19 cellular contexts compared by ENCODE assay signal in genomic region chr14:52767058-52767833, GRCh38. TPM values are rescaled to one million over a fixed set of nuclear protein-coding genes. Genes with fewer than 3 reads are reported as not detected.
A peak's percentile ranks its signal among the peaks of the same experiment; 100 is the strongest.
DNase-seq lines count a peak whose midpoint lies in the region; ATAC-seq, FAIRE-seq and TF ChIP-seq lines count a peak whose summit lies in the region.
"Had no signal": no experiment of that assay in that cellular context is flagged by ENCODE, and none has a peak within 500 bp of the region (broad histone marks: within the 10 kb centered on the region; RNA-seq: fewer than 3 reads in every experiment).

No MANE protein-coding gene starts in this region.

- H2AFZ ChIP-seq in Karpas-422 (ENCODE audit: low read length): no peak overlapping the region

- H3K4me1 ChIP-seq in A549: no peaks in the 10 kb centered on the region
- no peaks in the 10 kb centered on the region for H3K4me1 ChIP-seq in CD8-positive, alpha-beta T cell (ENCODE audit: insufficient read depth, low read length)
- H3K4me1 ChIP-seq in Karpas-422 (ENCODE audit: low read length): peaks cover 3% of the 10 kb centered on the region; the same call in 1 of the 2 replicates
- H3K4me1 ChIP-seq: HAP-1 had no signal

- peaks cover 27% of the 10 kb centered on the region for H3K4me1 Mint-ChIP-seq in CD8-positive, alpha-beta T cell (ENCODE audit: low read depth)
- peaks cover 24 to 35% (median 31%) of the 10 kb centered on the region in 3 donors for H3K4me1 Mint-ChIP-seq in T-cell

- DNase-seq in A549 (ENCODE audit: low read depth in 1 of 2, low spot score in 1 of 2) (no peak), T-cell (no peak), epithelial cell of esophagus (ENCODE audit: low read depth) (peak; percentile 36), Karpas-422 (no peak), substantia nigra (lab: John Stamatoyannopoulos, UW) (no peak), kidney tubule cell (ENCODE audit: low spot score) (no peak), germinal center (ENCODE audit: low spot score) (no peak)
- no peak for DNase-seq in CD8-positive, alpha-beta T cell
- DNase-seq: ACHN; AML-193; DMS53; NCI-H187; NCI-H345; NCI-H526 treated with DMSO at 0.1 percent for 48 hours; NK-92 treated with Interleukin-12 subunit alpha and Interleukin-12 subunit beta, amount 100 ng/mL, for 24 hours; SIG-M5 had no signal

- peaks cover 28% of the 10 kb centered on the region for H3K79me2 ChIP-seq in Karpas-422 (ENCODE audit: low read length)

- H3K27me3 ChIP-seq in CD8-positive, alpha-beta T cell (ENCODE audit: insufficient read depth, low read length): no peaks in the 10 kb centered on the region
- no peaks in the 10 kb centered on the region for H3K27me3 ChIP-seq in Karpas-422 (ENCODE audit: low read length)

- H3K4me3 ChIP-seq in A549 (no peak overlapping the region), epithelial cell of esophagus (ENCODE audit: low read length) (no peak overlapping the region), Karpas-422 (ENCODE audit: low read length) (no peak overlapping the region)
- no peak overlapping the region for H3K4me3 ChIP-seq in CD8-positive, alpha-beta T cell (ENCODE audit: low read depth, low read length)
- H3K4me3 ChIP-seq: HAP-1 had no signal

- 84% methylated on average over 3 of the region's 3 CpGs for WGBS in A549 (ENCODE audit: missing lambda C conversion rate)

- H3K4me3 Mint-ChIP-seq in CD8-positive, alpha-beta T cell: no peak overlapping the region
- no peak overlapping the region for H3K4me3 Mint-ChIP-seq in T-cell
- H3K4me3 Mint-ChIP-seq: CD14-positive monocyte had no signal

- H3K9me3 Mint-ChIP-seq in CD8-positive, alpha-beta T cell: no peaks in the 10 kb centered on the region
- H3K9me3 Mint-ChIP-seq in T-cell: no peaks in the 10 kb centered on the region
- H3K9me3 Mint-ChIP-seq: CD14-positive monocyte had no signal

- H3K9ac ChIP-seq in Karpas-422 (ENCODE audit: low read length): no peak overlapping the region

- TF ChIP-seq CTCF in A549 (IDR thresholded peaks at IDR 0.05): no peak
- TF ChIP-seq CTCF in CD8-positive, alpha-beta T cell (IDR thresholded peaks at IDR 0.05): no peak
- no peak for TF ChIP-seq CTCF in epithelial cell of esophagus (IDR thresholded peaks at IDR 0.05; ENCODE audit: insufficient read depth, low read depth, low read length, missing control alignments)

- TF ChIP-seq RAD21 in A549 (conservative IDR thresholded peaks at IDR 0.05 in 1 of 2, IDR thresholded peaks at IDR 0.05 in 1 of 2): no peak

- no peaks in the 10 kb centered on the region for H4K20me1 ChIP-seq in Karpas-422 (ENCODE audit: insufficient read depth, low read depth, low read length)

- POLR2A ChIA-PET in A549 (lab: Yijun Ruan, JAX) (no interaction called here), T-cell (lab: Charles Lee) (no interaction called here)
- POLR2A ChIA-PET in CD8-positive, alpha-beta T cell (lab: Charles Lee): interaction anchor here (1.0 kb wide), 1 partner anchor 37 kb away, joined by 3 read pairs; the partner anchor contains the start of gene STYX

- intact Hi-C loops in CD8-positive, alpha-beta T cell (cut with DNase I, micrococcal nuclease): no loop called here

- no peaks in the 10 kb centered on the region for H3K27me3 Mint-ChIP-seq in CD8-positive, alpha-beta T cell (ENCODE audit: low read depth)
- no peaks in the 10 kb centered on the region for H3K27me3 Mint-ChIP-seq in T-cell

- H3K27ac Mint-ChIP-seq in CD8-positive, alpha-beta T cell: peak overlapping the region; percentile 73
- peak overlapping the region; percentile 23 to 60 for H3K27ac Mint-ChIP-seq in T-cell

- no peak for TF ChIP-seq EP300 in A549 (IDR thresholded peaks at IDR 0.05)

- no peak for TF ChIP-seq POLR2A in A549 (IDR thresholded peaks at IDR 0.05; ENCODE audit: low read length)

- H3K4me2 ChIP-seq in A549 (no peak overlapping the region), Karpas-422 (ENCODE audit: low read depth, low read length, poor library complexity, severe bottlenecking) (no peak overlapping the region)

- CTCF ChIA-PET in A549 (lab: Yijun Ruan, JAX): interaction anchor here (1.8 kb wide), 1 partner anchor 23 kb away, joined by 4 read pairs; no protein-coding TSS in a partner anchor
- CTCF ChIA-PET in CD8-positive, alpha-beta T cell (lab: Charles Lee): no interaction called here
- CTCF ChIA-PET in T-cell (lab: Charles Lee): interaction anchor here in 1 of 2 donors (0.6 kb wide), 1 partner anchor 99 kb away, joined by 3 read pairs; no protein-coding TSS in a partner anchor

- no peaks in the 10 kb centered on the region for H3K9me3 ChIP-seq in A549
- no peaks in the 10 kb centered on the region for H3K9me3 ChIP-seq in CD8-positive, alpha-beta T cell (ENCODE audit: low read length)
- H3K9me3 ChIP-seq in Karpas-422 (ENCODE audit: low read length): no peaks in the 10 kb centered on the region
- H3K9me3 ChIP-seq: HAP-1 had no signal

- H3K27ac ChIP-seq in A549 (no peak overlapping the region), Karpas-422 (ENCODE audit: low read length) (no peak overlapping the region), substantia nigra (ENCODE audit: low read depth, low read length, poor library complexity, severe bottlenecking) (no peak overlapping the region)
- no peak overlapping the region for H3K27ac ChIP-seq in CD8-positive, alpha-beta T cell (ENCODE audit: low read depth, low read length)
- H3K27ac ChIP-seq: HL-60 had no signal

- no peaks in the 10 kb centered on the region for H3K9me2 ChIP-seq in Karpas-422 (replicated peaks; ENCODE audit: insufficient read depth, low read length)

- no peak for ATAC-seq in A549
- ATAC-seq in CD8-positive, alpha-beta T cell: no peak
- no peak for ATAC-seq in T-cell (replicated peaks in 1 of 4)

- H3K36me3 Mint-ChIP-seq in CD8-positive, alpha-beta T cell: peaks cover 67% of the 10 kb centered on the region
- peaks cover 52% of the 10 kb centered on the region for H3K36me3 Mint-ChIP-seq in T-cell

- peak; percentile 36 for FAIRE-seq in A549 (lab: Jason Lieb, UNC)

- H3K36me3 ChIP-seq in CD8-positive, alpha-beta T cell (ENCODE audit: insufficient read depth, low read length): peaks cover 29% of the 10 kb centered on the region
- peaks cover 32% of the 10 kb centered on the region for H3K36me3 ChIP-seq in Karpas-422 (ENCODE audit: insufficient read depth, low read length)

TF ChIP-seq in A549, 52 proteins besides CTCF, POLR2A, EP300 and RAD21:
- TF ChIP-seq TFCP2L1 (CRISPR knock-in tag; IDR thresholded peaks at IDR 0.05) (no peak), CEBPB (IDR thresholded peaks at IDR 0.05) (no peak), FOXS1 (CRISPR knock-in tag; IDR thresholded peaks at IDR 0.05) (no peak), BCL3 (IDR thresholded peaks at IDR 0.05) (no peak), RARB (CRISPR knock-in tag; IDR thresholded peaks at IDR 0.05) (no peak), NR3C1 (IDR thresholded peaks at IDR 0.05) (no peak), ZNF302 (CRISPR knock-in tag; IDR thresholded peaks at IDR 0.05) (no peak), ZFP36 (IDR thresholded peaks at IDR 0.05; ENCODE audit: borderline replicate concordance, partially characterized antibody) (no peak), BHLHE40 (IDR thresholded peaks at IDR 0.05; ENCODE audit: low read depth, low read length) (no peak), KDM1A (IDR thresholded peaks at IDR 0.05; ENCODE audit: low read depth) (no peak), HES2 (IDR thresholded peaks at IDR 0.05) (no peak)

RNA-seq across cellular contexts. Expression of gene GNPNAT1, which starts 24.2 kb away (rescaled TPM):
- polyA plus RNA-seq in A549 (2011; rRNA removed) (56.9 and 74.3 TPM in 2 replicates), A549 (2017; fragmentation: RNase III; extraction: RNeasy Plus Mini Kit Qiagen cat#74134 plus additional on column Dnase treatment) (47.4 to 49.5 TPM (median 48.6 TPM) in 3 replicates)
- polyA plus RNA-seq in A549 (2012; cell fraction: cytosol; rRNA removed): 17.4 and 20.2 TPM in 2 replicates
- 6.9 and 12.3 TPM in 2 replicates for polyA plus RNA-seq in A549 (2012; cell fraction: nucleus; rRNA removed)
- polyA minus RNA-seq in A549 (2011; rRNA and poly(A)+ RNA removed): 25.9 and 29.4 TPM in 2 replicates
- 1 to 10 TPM; 5.6 to 7.5 TPM for total RNA-seq in CD8-positive, alpha-beta T cell
- 10 to 100 TPM in 1 of 5 donors, 1 to 10 TPM in 4; 6.9 to 10.7 (median 8.9) TPM for total RNA-seq in T-cell
- 14.4 and 30.7 TPM in 2 replicates for total RNA-seq in Karpas-422 (2014; rRNA removed; shearing (Covaris generic); ENCODE audit: low replicate concordance)

RNA-seq across cellular contexts. Expression of gene STYX, which starts 37.3 kb away (rescaled TPM):
- polyA plus RNA-seq in A549 (2011; rRNA removed) (9.1 and 12.0 TPM in 2 replicates), A549 (2017; fragmentation: RNase III; extraction: RNeasy Plus Mini Kit Qiagen cat#74134 plus additional on column Dnase treatment) (6.6 to 7.6 TPM (median 7.6 TPM) in 3 replicates)
- 2.5 and 3.1 TPM in 2 replicates for polyA plus RNA-seq in A549 (2012; cell fraction: cytosol; rRNA removed)
- 1.0 and 1.5 TPM in 2 replicates for polyA plus RNA-seq in A549 (2012; cell fraction: nucleus; rRNA removed)
- 5.0 and 5.1 TPM in 2 replicates for polyA minus RNA-seq in A549 (2011; rRNA and poly(A)+ RNA removed)
- 10 to 100 TPM; 15.9 to 16.6 TPM for total RNA-seq in CD8-positive, alpha-beta T cell
- 10 to 100 TPM; 29.6 to 40.0 (median 36.9) TPM for total RNA-seq in T-cell
- total RNA-seq in Karpas-422 (2014; rRNA removed; shearing (Covaris generic); ENCODE audit: low replicate concordance): 14.5 and 40.5 TPM in 2 replicates
